In genomic region chr6:110816110-110816409, GRCh38 we compare ENCODE assay signal across 8 cellular contexts. TPM values are rescaled to one million over a fixed set of nuclear protein-coding genes. Genes with fewer than 3 reads are reported as not detected.
DNase-seq lines count a peak whose midpoint lies in the region; ATAC-seq and TF ChIP-seq lines count a peak whose summit lies in the region.

No MANE protein-coding gene starts in this region.

- ATAC-seq in HG03097 (IDR thresholded peaks at IDR 0.05; ENCODE audit: low FRiP score, unreplicated experiment): no peak
- ATAC-seq in GM18907 (IDR thresholded peaks at IDR 0.05; ENCODE audit: unreplicated experiment): no peak
- ATAC-seq in GM21737 (IDR thresholded peaks at IDR 0.05; ENCODE audit: unreplicated experiment): no peak

- H3K9me3 ChIP-seq in SJCRH30 (replicated peaks): no peaks in the 10 kb centered on the region
- no peaks in the 10 kb centered on the region for H3K9me3 ChIP-seq in esophagus squamous epithelium

- TF ChIP-seq CTCF in esophagus squamous epithelium (IDR thresholded peaks at IDR 0.05) (no peak), retinal pigment epithelial cell (conservative IDR thresholded peaks at IDR 0.05; ENCODE audit: low read depth, low read length) (no peak)

- H3K4me3 ChIP-seq in GM08714 (ENCODE audit: low read length): peak overlapping the region; percentile 56; the same call in 1 of the 2 replicates
- H3K4me3 ChIP-seq in SJCRH30: peak overlapping the region; percentile 84
- H3K4me3 ChIP-seq in esophagus squamous epithelium: peak overlapping the region; percentile 77 to 98 (median 86)
- H3K4me3 ChIP-seq in retinal pigment epithelial cell (ENCODE audit: low read length): peak overlapping the region; percentile 85

- H3K36me3 ChIP-seq in SJCRH30 (no peaks in the 10 kb centered on the region), esophagus squamous epithelium (no peaks in the 10 kb centered on the region)

- H3K4me1 ChIP-seq in SJCRH30: peaks cover 9% of the 10 kb centered on the region
- H3K4me1 ChIP-seq in esophagus squamous epithelium: peaks cover 11 to 47% (median 24%) of the 10 kb centered on the region in 3 donors

- no peaks in the 10 kb centered on the region for H3K27me3 ChIP-seq in SJCRH30
- no peaks in the 10 kb centered on the region for H3K27me3 ChIP-seq in esophagus squamous epithelium

- intact Hi-C loops in esophagus squamous epithelium (cut with DNase I): loop anchor here (5.0 kb wide), 1 partner anchor 61 kb away; no protein-coding TSS in a partner anchor

- DNase-seq in SJCRH30 (no peak), esophagus squamous epithelium (lab: John Stamatoyannopoulos, UW) (no peak), retinal pigment epithelial cell (ENCODE audit: low read depth) (no peak), Kasumi-1 (lab: John Stamatoyannopoulos, UW) (no peak)

- 2 to 5% methylated on average over 6 of the region's 6 CpGs for WGBS in esophagus squamous epithelium, 2 donors

- H3K27ac ChIP-seq in SJCRH30: peak overlapping the region; percentile 83
- peak overlapping the region; percentile 94 to 97 (median 96) for H3K27ac ChIP-seq in esophagus squamous epithelium

- no peak for TF ChIP-seq POLR2A in esophagus squamous epithelium (IDR thresholded peaks at IDR 0.05)

RNA-seq across cellular contexts. Expression of gene CDK19, which starts 0.8 kb away (rescaled TPM):
- total RNA-seq in SJCRH30 (2014; rRNA removed; shearing (Covaris generic)): 19.0 and 22.2 TPM in 2 replicates
- total RNA-seq in esophagus squamous epithelium: 10 to 100 TPM; 10.8 to 13.2 (median 12.1) TPM

RNA-seq across cellular contexts. Expression of gene AMD1, which starts 58.5 kb away (rescaled TPM):
- 181 and 193 TPM in 2 replicates for total RNA-seq in SJCRH30 (2014; rRNA removed; shearing (Covaris generic))
- 100 to 1,000 TPM in 2 of 4 donors, 10 to 100 TPM in 2; 53.6 to 116 (median 103) TPM for total RNA-seq in esophagus squamous epithelium
